ENCODE assay signal across 14 cellular contexts in genomic region chr7:36261019-36261754, GRCh38.
DNase-seq lines count a peak whose midpoint lies in the region; ATAC-seq and TF ChIP-seq lines count a peak whose summit lies in the region.
"Had no signal": no experiment of that assay in that cellular context is flagged by ENCODE, and none has a peak within 500 bp of the region (broad histone marks: within the 10 kb centered on the region; RNA-seq: fewer than 3 reads in every experiment).

No MANE protein-coding gene starts in this region.

- intact Hi-C loops in stomach (cut with DNase I; ENCODE audit: low total_unique reads), result no loop called here

- H3K4me1 ChIP-seq in stomach (peaks cover 38 to 73% (median 56%) of the 10 kb centered on the region in 4 donors), MM.1S (ENCODE audit: low read length) (no peaks in the 10 kb centered on the region)

- H3K9ac ChIP-seq in MM.1S (ENCODE audit: low read length), result no peak overlapping the region

- no peak overlapping the region for H3K4me3 ChIP-seq in choroid plexus epithelial cell (ENCODE audit: low read depth, low read length)
- H3K4me3 ChIP-seq in stomach, result no peak overlapping the region
- no peak overlapping the region for H3K4me3 ChIP-seq in MM.1S (ENCODE audit: low read length)
- H3K4me3 ChIP-seq: testis had no signal

- H3F3A ChIP-seq in MM.1S (ENCODE audit: insufficient read depth, low read length), result no peaks in the 10 kb centered on the region

- H3K9me2 ChIP-seq in MM.1S (replicated peaks; ENCODE audit: insufficient read depth, low read length), result no peaks in the 10 kb centered on the region

- no peak for TF ChIP-seq EP300 in stomach (IDR thresholded peaks at IDR 0.05)

- H3K9me3 ChIP-seq in stomach (no peaks in the 10 kb centered on the region), MM.1S (replicated peaks; ENCODE audit: insufficient read depth, low read length) (no peaks in the 10 kb centered on the region)
- H3K9me3 ChIP-seq: testis had no signal

- TF ChIP-seq POLR2A in stomach (IDR thresholded peaks at IDR 0.05), result no peak

- H3K36me3 ChIP-seq in stomach (no peaks in the 10 kb centered on the region), MM.1S (replicated peaks; ENCODE audit: insufficient read depth, low read length) (no peaks in the 10 kb centered on the region)

- H4K20me1 ChIP-seq in MM.1S (ENCODE audit: insufficient read depth, low read length), result no peaks in the 10 kb centered on the region

- H2AFZ ChIP-seq in MM.1S (ENCODE audit: low read length), result no peak overlapping the region

- H3K27me3 ChIP-seq in stomach, result no peaks in the 10 kb centered on the region
- H3K27me3 ChIP-seq in MM.1S (replicated peaks; ENCODE audit: insufficient read depth, low read length), result no peaks in the 10 kb centered on the region
- H3K27me3 ChIP-seq: testis had no signal

- TF ChIP-seq CTCF in choroid plexus epithelial cell (conservative IDR thresholded peaks at IDR 0.05; ENCODE audit: low read depth, low read length) (no peak), stomach (IDR thresholded peaks at IDR 0.05) (no peak), MM.1S (IDR thresholded peaks at IDR 0.05; ENCODE audit: low read length) (no peak)

- no peak overlapping the region for H3K4me2 ChIP-seq in MM.1S (ENCODE audit: low read depth, low read length)

- 63 to 79% (median 68%) methylated on average over 2 of the region's 2 CpGs for WGBS in stomach, 5 donors

- no peaks in the 10 kb centered on the region for H3K79me2 ChIP-seq in MM.1S (ENCODE audit: low read length)

- peak; percentile 41 for ATAC-seq in HG03175 (IDR thresholded peaks at IDR 0.05; ENCODE audit: unreplicated experiment)

- peak overlapping the region in 3 of 5 donors; percentile 1 to 14 (median 2) for H3K27ac ChIP-seq in stomach
- no peak overlapping the region for H3K27ac ChIP-seq in MM.1S (ENCODE audit: low read length)
- H3K27ac ChIP-seq: testis had no signal

- DNase-seq in SIG-M5 treated with dmso at 0.1 percent for 504 hours (lab: John Stamatoyannopoulos, UW; ENCODE audit: unreplicated experiment) (peak; percentile 17), SIG-M5 (lab: John Stamatoyannopoulos, UW) (no peak), choroid plexus epithelial cell (ENCODE audit: low read depth) (peak; percentile 41), stomach (no peak), 8988T (no peak), MM.1S (no peak), middle frontal gyrus (ENCODE audit: extremely low spot score, low spot score) (no peak)
- DNase-seq: activated gamma-delta T cell treated with Interleukin-2 at 50 U/mL for 16 hours; effector memory CD4-positive, alpha-beta T cell; naive B cell; NCI-H1694 treated with DMSO at 0.1 percent for 48 hours; OCI-M1; testis had no signal

Comparison
In these comparisons a context has a peak if more than half of its experiments do, and no peak if none do; other contexts are left out.
1. DNase-seq: peak in SIG-M5 treated with dmso at 0.1 percent for 504 hours (single experiment) and choroid plexus epithelial cell (single experiment); none in SIG-M5 (single experiment), stomach (single experiment), 8988T (single experiment), MM.1S (single experiment) and middle frontal gyrus (single experiment).